Comparison of ENCODE assay signal across 9 cellular contexts in the genomic region with DNA sequence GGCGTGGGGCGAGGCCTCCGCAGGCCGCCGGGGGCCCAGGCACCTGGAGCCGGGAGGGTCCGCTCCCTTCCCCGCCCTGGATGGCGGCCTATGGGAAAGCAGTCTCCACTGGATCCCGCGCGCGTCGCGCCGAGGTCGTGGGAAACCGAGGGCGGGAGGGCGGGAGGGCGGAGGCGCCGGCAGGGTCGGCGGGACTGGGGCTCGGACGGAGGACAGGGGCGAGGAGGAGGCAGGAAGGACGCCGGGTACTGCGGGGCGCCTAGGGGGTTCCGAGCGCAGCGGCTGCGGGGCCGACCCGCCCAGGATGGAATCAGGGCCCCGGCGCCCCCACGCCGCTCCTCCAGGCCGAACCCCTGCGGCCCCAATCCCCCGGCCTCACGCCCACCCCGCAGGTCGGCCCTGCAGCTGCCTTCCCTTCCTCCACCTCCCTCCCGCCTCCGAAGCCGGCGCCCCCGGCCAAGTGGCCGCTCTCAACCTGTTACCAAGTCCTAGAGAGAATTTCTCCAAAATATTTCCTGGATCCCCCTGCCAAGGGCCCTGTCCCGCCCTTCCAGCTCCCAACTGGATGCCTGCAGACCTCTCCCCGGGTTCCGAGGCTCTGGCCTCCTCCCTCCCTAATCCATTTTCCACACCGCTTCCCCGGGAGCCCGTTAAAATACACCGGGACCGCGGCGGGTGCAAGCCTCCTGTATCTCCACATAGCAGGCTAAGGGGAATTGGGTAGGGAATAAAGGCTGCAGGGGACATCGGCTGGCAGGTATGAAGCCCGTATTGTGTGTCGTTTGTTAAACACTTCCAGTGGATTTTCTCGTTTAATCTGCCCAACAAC.
DNase-seq lines count a peak whose midpoint lies in the region; ATAC-seq and TF ChIP-seq lines count a peak whose summit lies in the region.
"Had no signal": no experiment of that assay in that cellular context is flagged by ENCODE, and none has a peak within 500 bp of the region (broad histone marks: within the 10 kb centered on the region; RNA-seq: fewer than 3 reads in every experiment).

No MANE protein-coding gene starts in this region.

- H3K4me3 Mint-ChIP-seq in activated T-helper 2 cell treated with anti-CD3 and anti-CD28 coated beads, Interferon-gamma antibody, Interleukin-2, Interleukin-4, amounts not matched to agents 10 μg/mL and 5 μg/mL and 100 μg/mL, durations not matched to agents 14 hours and 24 hours and 36 hours (ENCODE audit: low read depth) = peak overlapping the region; percentile 78

- TF ChIP-seq CTCF in psoas muscle (IDR thresholded peaks at IDR 0.05) = no peak

- no peaks in the 10 kb centered on the region for H3K9me3 ChIP-seq in psoas muscle

- H3K27ac ChIP-seq in psoas muscle = no peak overlapping the region
- H3K27ac ChIP-seq: 22Rv1 had no signal

- WGBS in psoas muscle, 3 donors = 1 to 3% (median 3%) methylated on average over 43 to 68 of the region's 68 CpGs

- peaks cover 12% of the 10 kb centered on the region for H3K4me1 ChIP-seq in psoas muscle

- DNase-seq in DMS 273 (lab: John Stamatoyannopoulos, UW; ENCODE audit: unreplicated experiment) (peak; percentile 37), DMS 273 treated with DMSO at 0.1 percent for 48 hours (lab: John Stamatoyannopoulos, UW) (no peak), left cardiac atrium (peak; percentile 53), psoas muscle (no peak), NCI-H2081 treated with DMSO at 0.1 percent for 48 hours (lab: John Stamatoyannopoulos, UW) (no peak)
- DNase-seq in activated T-helper 2 cell treated with anti-CD3 and anti-CD28 coated beads, Interferon-gamma antibody, Interleukin-2, Interleukin-4, amounts not matched to agents 10 μg/mL and 5 μg/mL and 100 μg/mL, durations not matched to agents 14 hours and 24 hours and 36 hours (ENCODE audit: low spot score) = no peak
- no peak for DNase-seq in stimulated activated CD4-positive, alpha-beta T cell treated with anti-CD3 and anti-CD28 coated beads, Interleukin-1b, Interleukin-23, amount 100 ng/mL, for 48 hours

- H3K4me1 Mint-ChIP-seq in activated T-helper 2 cell treated with anti-CD3 and anti-CD28 coated beads, Interferon-gamma antibody, Interleukin-2, Interleukin-4, amounts not matched to agents 10 μg/mL and 5 μg/mL and 100 μg/mL, durations not matched to agents 14 hours and 24 hours and 36 hours (ENCODE audit: low read depth) = peaks cover 70% of the 10 kb centered on the region

- peaks cover 12% of the 10 kb centered on the region for H3K36me3 Mint-ChIP-seq in activated T-helper 2 cell treated with anti-CD3 and anti-CD28 coated beads, Interferon-gamma antibody, Interleukin-2, Interleukin-4, amounts not matched to agents 10 μg/mL and 5 μg/mL and 100 μg/mL, durations not matched to agents 14 hours and 24 hours and 36 hours (ENCODE audit: low read depth)

- no peaks in the 10 kb centered on the region for H3K9me3 Mint-ChIP-seq in activated T-helper 2 cell treated with anti-CD3 and anti-CD28 coated beads, Interferon-gamma antibody, Interleukin-2, Interleukin-4, amounts not matched to agents 10 μg/mL and 5 μg/mL and 100 μg/mL, durations not matched to agents 14 hours and 24 hours and 36 hours

- peaks cover 0 to 7% of the 10 kb centered on the region in 2 donors for H3K36me3 ChIP-seq in psoas muscle (ENCODE audit: insufficient read depth in 1 of 2, low read depth in 1 of 2)

- H3K27me3 ChIP-seq in psoas muscle (ENCODE audit: insufficient read depth in 3 of 3, low read length in 2 of 3) = peaks cover 0 to 53% (median 24%) of the 10 kb centered on the region in 3 donors

- H3K27me3 Mint-ChIP-seq in activated T-helper 2 cell treated with anti-CD3 and anti-CD28 coated beads, Interferon-gamma antibody, Interleukin-2, Interleukin-4, amounts not matched to agents 10 μg/mL and 5 μg/mL and 100 μg/mL, durations not matched to agents 14 hours and 24 hours and 36 hours (ENCODE audit: low read depth) = no peaks in the 10 kb centered on the region

- peak overlapping the region; percentile 86 for H3K27ac Mint-ChIP-seq in activated T-helper 2 cell treated with anti-CD3 and anti-CD28 coated beads, Interferon-gamma antibody, Interleukin-2, Interleukin-4, amounts not matched to agents 10 μg/mL and 5 μg/mL and 100 μg/mL, durations not matched to agents 14 hours and 24 hours and 36 hours

- intact Hi-C loops in activated T-helper 2 cell treated with anti-CD3 and anti-CD28 coated beads, Interferon-gamma antibody, Interleukin-2, Interleukin-4, amounts not matched to agents 10 μg/mL and 5 μg/mL and 100 μg/mL, durations not matched to agents 14 hours and 24 hours and 36 hours (cut with micrococcal nuclease) = loop anchor here (5.0 kb wide), 1 partner anchor 35 kb away; no protein-coding TSS in a partner anchor
- intact Hi-C loops in left cardiac atrium (cut with DNase I) (no loop called here), psoas muscle (cut with DNase I) (no loop called here)

- peak overlapping the region; percentile 71 for H3K4me3 ChIP-seq in psoas muscle

- ATAC-seq in left cardiac atrium = peak; percentile 31 to 48
- ATAC-seq in psoas muscle = peak; percentile 9 to 39 (median 30)
- no peak for ATAC-seq in HG03097 (IDR thresholded peaks at IDR 0.05; ENCODE audit: low FRiP score, unreplicated experiment)

Comparison
In these comparisons a context has a peak if more than half of its experiments do, and no peak if none do; other contexts are left out.
1. DNase-seq: peak in DMS 273 (single experiment) and left cardiac atrium (single experiment); none in DMS 273 treated with DMSO at 0.1 percent for 48 hours (single experiment), activated T-helper 2 cell treated with anti-CD3 and anti-CD28 coated beads, Interferon-gamma antibody, Interleukin-2, Interleukin-4, amounts not matched to agents 10 μg/mL and 5 μg/mL and 100 μg/mL, durations not matched to agents 14 hours and 24 hours and 36 hours (single experiment), psoas muscle (0 of 2), NCI-H2081 treated with DMSO at 0.1 percent for 48 hours (single experiment) and stimulated activated CD4-positive, alpha-beta T cell treated with anti-CD3 and anti-CD28 coated beads, Interleukin-1b, Interleukin-23, amount 100 ng/mL, for 48 hours (single experiment).